8 cellular contexts compared by ENCODE assay signal in the genomic region with DNA sequence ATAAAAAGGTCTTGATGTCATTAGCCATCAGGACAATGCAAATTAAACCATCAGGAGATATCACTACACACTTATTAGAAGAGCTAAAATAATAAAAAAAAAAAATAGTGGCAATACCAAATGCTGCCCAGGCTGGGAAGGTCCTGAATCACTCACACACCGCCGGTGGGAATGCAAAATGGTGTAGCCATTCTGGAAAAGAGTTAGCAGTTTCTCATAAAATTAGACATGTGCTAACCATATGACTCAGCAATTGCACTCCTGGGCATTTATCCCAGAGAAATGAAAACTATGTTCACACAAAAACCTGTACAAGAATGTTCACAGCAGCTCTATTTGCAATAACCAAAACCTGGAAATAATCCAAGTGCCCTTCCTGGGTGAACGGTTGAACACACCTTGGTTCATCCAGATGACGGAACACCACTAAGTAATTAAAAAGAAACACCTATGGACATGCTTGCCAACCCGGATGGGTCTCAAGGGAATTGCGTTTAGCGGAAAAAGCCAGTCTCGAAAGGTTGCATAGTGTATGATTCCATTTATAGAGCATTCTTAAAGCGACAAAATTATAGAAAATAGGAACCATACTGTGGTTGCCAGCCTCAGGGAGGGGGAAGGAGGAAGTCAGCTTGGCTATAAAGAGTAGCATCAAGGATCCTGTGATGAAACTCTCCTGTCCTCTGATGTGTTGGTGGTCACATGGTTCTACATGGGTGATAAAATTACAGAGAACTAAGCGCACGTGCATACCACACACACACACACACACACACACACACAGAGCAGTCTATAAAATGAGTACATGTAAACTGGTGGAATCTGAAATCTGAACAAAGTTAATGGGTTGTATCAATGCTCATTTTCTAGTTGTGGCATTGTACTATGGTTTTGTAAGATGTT. TPM values are rescaled to one million over a fixed set of nuclear protein-coding genes. Genes with fewer than 3 reads are reported as not detected.
DNase-seq lines count a peak whose midpoint lies in the region; ATAC-seq lines count a peak whose summit lies in the region.

No MANE protein-coding gene starts in this region.

- no peak overlapping the region for H4K8ac ChIP-seq in mesendoderm (ENCODE audit: low read depth, low read length)

- intact Hi-C loops in left ventricle myocardium superior (cut with micrococcal nuclease), result no loop called here

- H3K27ac Mint-ChIP-seq in activated T-helper 17 cell treated with anti-CD3 and anti-CD28 coated beads, Interleukin-2, amount 50 U/mL, for 72 hours, result peak overlapping the region; percentile 67
- peak overlapping the region; percentile 66 for H3K27ac Mint-ChIP-seq in stimulated activated naive B cell treated with anti-CD40 and anti-IgM and Interleukin-4, amounts not matched to agents 10 μg/mL and 1 μg/mL and 100 μg/mL, for 72 hours

- no CpG with 5 or more reads among the region's 11 CpGs for WGBS in mesendoderm (ENCODE audit: extremely low coverage, insufficient coverage, low lambda C conversion rate)

- peaks cover 56% of the 10 kb centered on the region for H3K4me1 Mint-ChIP-seq in activated T-helper 17 cell treated with anti-CD3 and anti-CD28 coated beads, Interleukin-2, amount 50 U/mL, for 72 hours
- peaks cover 57 to 85% of the 10 kb centered on the region in 2 donors for H3K4me1 Mint-ChIP-seq in stimulated activated naive B cell treated with anti-CD40 and anti-IgM and Interleukin-4, amounts not matched to agents 10 μg/mL and 1 μg/mL and 100 μg/mL, for 72 hours

- no peak overlapping the region for H2AK5ac ChIP-seq in mesendoderm (ENCODE audit: low read length)

- H3K27me3 Mint-ChIP-seq in activated T-helper 17 cell treated with anti-CD3 and anti-CD28 coated beads, Interleukin-2, amount 50 U/mL, for 72 hours, result no peaks in the 10 kb centered on the region
- H3K27me3 Mint-ChIP-seq in stimulated activated naive B cell treated with anti-CD40 and anti-IgM and Interleukin-4, amounts not matched to agents 10 μg/mL and 1 μg/mL and 100 μg/mL, for 72 hours, result no peaks in the 10 kb centered on the region

- no peak overlapping the region for H3K4me2 ChIP-seq in mesendoderm (ENCODE audit: low read length)

- H3K36me3 Mint-ChIP-seq in activated T-helper 17 cell treated with anti-CD3 and anti-CD28 coated beads, Interleukin-2, amount 50 U/mL, for 72 hours (ENCODE audit: low read depth), result peaks cover 71% of the 10 kb centered on the region
- peaks cover 22 to 40% of the 10 kb centered on the region in 2 donors for H3K36me3 Mint-ChIP-seq in stimulated activated naive B cell treated with anti-CD40 and anti-IgM and Interleukin-4, amounts not matched to agents 10 μg/mL and 1 μg/mL and 100 μg/mL, for 72 hours

- no peaks in the 10 kb centered on the region for H3K79me1 ChIP-seq in mesendoderm (ENCODE audit: low read length)

- ATAC-seq in HG02798 (IDR thresholded peaks at IDR 0.05; ENCODE audit: poor library complexity, unreplicated experiment) (peak; percentile 19), left ventricle myocardium superior (peak; percentile 4)
- ATAC-seq in activated T-helper 17 cell treated with anti-CD3 and anti-CD28 coated beads, Interleukin-2, amount 50 U/mL, for 72 hours (replicated peaks), result no peak
- peak; percentile 72 to 74 for ATAC-seq in stimulated activated naive B cell treated with anti-CD40 and anti-IgM and Interleukin-4, amounts not matched to agents 10 μg/mL and 1 μg/mL and 100 μg/mL, for 72 hours (replicated peaks)

- peak; percentile 78 for DNase-seq in activated effector memory CD4-positive, alpha-beta T cell treated with anti-CD3 and anti-CD28 coated beads, Interleukin-2, amount 50 U/mL, for 16 hours
- DNase-seq in activated effector memory CD4-positive, alpha-beta T cell treated with Interleukin-2 at 50 U/mL for 16 hours, result no peak
- DNase-seq in NCI-H345 (lab: John Stamatoyannopoulos, UW) (peak; percentile 38), left ventricle myocardium superior (no peak), mesendoderm (no peak)
- peak; percentile 59 for DNase-seq in stimulated activated naive B cell treated with anti-CD40 and anti-IgM and Interleukin-4, amounts not matched to agents 10 μg/mL and 1 μg/mL and 100 μg/mL, for 72 hours

- no peak overlapping the region for H3K9ac ChIP-seq in mesendoderm (ENCODE audit: low read length)

- H3K4me1 ChIP-seq in mesendoderm (ENCODE audit: control insufficient read depth, low read depth, low read length), result peaks cover 4% of the 10 kb centered on the region

- H3K4me3 Mint-ChIP-seq in activated T-helper 17 cell treated with anti-CD3 and anti-CD28 coated beads, Interleukin-2, amount 50 U/mL, for 72 hours, result peak overlapping the region; percentile 95
- peak overlapping the region; percentile 48 to 71 for H3K4me3 Mint-ChIP-seq in stimulated activated naive B cell treated with anti-CD40 and anti-IgM and Interleukin-4, amounts not matched to agents 10 μg/mL and 1 μg/mL and 100 μg/mL, for 72 hours

- no peaks in the 10 kb centered on the region for H3K79me2 ChIP-seq in mesendoderm (ENCODE audit: control insufficient read depth, insufficient read depth, low read length)

- H3K4me3 ChIP-seq in mesendoderm (ENCODE audit: low read length), result no peak overlapping the region

- no peak overlapping the region for H2BK120ac ChIP-seq in mesendoderm (ENCODE audit: low read depth, low read length)

- no peak overlapping the region for H2BK15ac ChIP-seq in mesendoderm (replicated peaks; ENCODE audit: low read depth)

- H3K23ac ChIP-seq in mesendoderm (ENCODE audit: low read length), result no peak overlapping the region

- no peak overlapping the region for H3K56ac ChIP-seq in mesendoderm (ENCODE audit: low read length)

- H4K5ac ChIP-seq in mesendoderm (ENCODE audit: low read length), result no peak overlapping the region

- H3K27ac ChIP-seq in mesendoderm (ENCODE audit: low read depth, low read length), result no peak overlapping the region

- H3K36me3 ChIP-seq in mesendoderm (ENCODE audit: control insufficient read depth, insufficient read depth, low read length), result no peaks in the 10 kb centered on the region

- H3K4ac ChIP-seq in mesendoderm (ENCODE audit: low read depth, low read length), result no peak overlapping the region

- no peak overlapping the region for H3K18ac ChIP-seq in mesendoderm (ENCODE audit: low read length)

- H3K27me3 ChIP-seq in mesendoderm (ENCODE audit: insufficient read depth, low read length, poor library complexity), result no peaks in the 10 kb centered on the region

- H2BK5ac ChIP-seq in mesendoderm (ENCODE audit: low read length), result no peak overlapping the region

- H3K9me3 Mint-ChIP-seq in activated T-helper 17 cell treated with anti-CD3 and anti-CD28 coated beads, Interleukin-2, amount 50 U/mL, for 72 hours, result no peaks in the 10 kb centered on the region
- H3K9me3 Mint-ChIP-seq in stimulated activated naive B cell treated with anti-CD40 and anti-IgM and Interleukin-4, amounts not matched to agents 10 μg/mL and 1 μg/mL and 100 μg/mL, for 72 hours, result no peaks in the 10 kb centered on the region

RNA-seq across cellular contexts. Expression of a gene that starts 4.6 kb away (rescaled TPM):
- 10 to 100 TPM; 55.7 to 66.5 TPM for total RNA-seq in activated T-helper 17 cell treated with anti-CD3 and anti-CD28 coated beads, Interleukin-2, amount 50 U/mL, for 72 hours
- 32.7 TPM for total RNA-seq in left ventricle myocardium superior
- polyA plus RNA-seq in mesendoderm (2013, experiment 1 of 2), result 5.9 TPM
- polyA plus RNA-seq in mesendoderm (2013, experiment 2 of 2), result 6.3 TPM

Comparison
In these comparisons a context has a peak if more than half of its experiments do, and no peak if none do; other contexts are left out.
1. DNase-seq: peak in activated effector memory CD4-positive, alpha-beta T cell treated with anti-CD3 and anti-CD28 coated beads, Interleukin-2, amount 50 U/mL, for 16 hours (single experiment), NCI-H345 (single experiment) and stimulated activated naive B cell treated with anti-CD40 and anti-IgM and Interleukin-4, amounts not matched to agents 10 μg/mL and 1 μg/mL and 100 μg/mL, for 72 hours (single experiment); none in activated effector memory CD4-positive, alpha-beta T cell treated with Interleukin-2 at 50 U/mL for 16 hours (single experiment), left ventricle myocardium superior (single experiment) and mesendoderm (single experiment).